Comparison of ENCODE assay signal across 23 cellular contexts in genomic region chr6:38164131-38164481, GRCh38.
"Had no signal": no experiment of that assay in that cellular context is flagged by ENCODE, and none has a peak within 500 bp of the region (broad histone marks: within the 10 kb centered on the region; RNA-seq: fewer than 3 reads in every experiment).

No MANE protein-coding gene starts in this region.

- H3K27ac ChIP-seq: adrenal gland, breast epithelium, coronary artery, esophagus squamous epithelium, gastroesophageal sphincter, left lung, pancreas, psoas muscle, testis, upper lobe of left lung had no signal

- H3K36me3 Mint-ChIP-seq: natural killer cell treated with Interleukin-12 subunit alpha and Interleukin-12 subunit beta and Interleukin-15 and Interleukin-18, amount 100 ng/mL, for 72 hours had no signal

- H3K9me3 ChIP-seq: adrenal gland, esophagus squamous epithelium, gastroesophageal sphincter, left lung, pancreas, psoas muscle, testis, upper lobe of left lung had no signal

- H3K27me3 Mint-ChIP-seq: activated CD4-positive, alpha-beta memory T cell treated with anti-CD3 and anti-CD28 coated beads, Interleukin-2, amount 10 ng/mL, durations not matched to agents 7 days and 5 days; natural killer cell treated with Interleukin-12 subunit alpha and Interleukin-12 subunit beta and Interleukin-15 and Interleukin-18, amount 100 ng/mL, for 72 hours; stimulated activated memory B cell treated with anti-CD40 and anti-IgM and Interleukin-4, amounts not matched to agents 10 μg/mL and 1 μg/mL and 100 μg/mL, for 72 hours had no signal

- H3K4me3 ChIP-seq: adrenal gland, breast epithelium, coronary artery, esophagus squamous epithelium, gastroesophageal sphincter, left lung, pancreas, psoas muscle, skin epidermis, testis, upper lobe of left lung had no signal

- H3K36me3 ChIP-seq: adrenal gland, breast epithelium, esophagus squamous epithelium, gastroesophageal sphincter, pancreas, upper lobe of left lung had no signal

- H3K4me1 Mint-ChIP-seq: activated CD4-positive, alpha-beta memory T cell treated with anti-CD3 and anti-CD28 coated beads, Interleukin-2, amount 10 ng/mL, durations not matched to agents 7 days and 5 days; stimulated activated memory B cell treated with anti-CD40 and anti-IgM and Interleukin-4, amounts not matched to agents 10 μg/mL and 1 μg/mL and 100 μg/mL, for 72 hours had no signal

- H3K9me3 Mint-ChIP-seq: activated CD4-positive, alpha-beta memory T cell treated with anti-CD3 and anti-CD28 coated beads, Interleukin-2, amount 10 ng/mL, durations not matched to agents 7 days and 5 days; activated T-cell treated with anti-CD3 and anti-CD28 coated beads, Interleukin-2, amount 50 U/mL, for 72 hours; natural killer cell treated with Interleukin-12 subunit alpha and Interleukin-12 subunit beta and Interleukin-15 and Interleukin-18, amount 100 ng/mL, for 72 hours had no signal

- ATAC-seq: activated T-cell treated with anti-CD3 and anti-CD28 coated beads, Interleukin-2, amount 50 U/mL, for 72 hours; gastroesophageal sphincter; left lung; natural killer cell treated with Interleukin-12 subunit alpha and Interleukin-12 subunit beta and Interleukin-15 and Interleukin-18, amount 100 ng/mL, for 72 hours; psoas muscle; SK-N-SH treated with all-trans-retinoic acid at 6 μM for 48 hours; stimulated activated memory B cell treated with anti-CD40 and anti-IgM and Interleukin-4, amounts not matched to agents 10 μg/mL and 1 μg/mL and 100 μg/mL, for 72 hours had no signal

- DNase-seq: activated CD4-positive, alpha-beta memory T cell treated with anti-CD3 and anti-CD28 coated beads, Interleukin-2, amount 10 ng/mL, durations not matched to agents 7 days and 5 days; activated CD4-positive, alpha-beta T cell treated with anti-CD3 and anti-CD28 coated beads for 48 hours; activated effector memory CD4-positive, alpha-beta T cell treated with Interleukin-2 at 50 U/mL for 16 hours; activated naive CD4-positive, alpha-beta T cell treated with anti-CD3 and anti-CD28 coated beads, Interleukin-2, amount 50 U/mL, for 16 hours; activated T-cell treated with anti-CD3 and anti-CD28 coated beads, Interleukin-2, amount 50 U/mL, for 72 hours; esophagus squamous epithelium; left lung; midbrain; pancreas; psoas muscle; right cardiac atrium; testis had no signal

- H3K27ac Mint-ChIP-seq: activated CD4-positive, alpha-beta memory T cell treated with anti-CD3 and anti-CD28 coated beads, Interleukin-2, amount 10 ng/mL, durations not matched to agents 7 days and 5 days; activated T-cell treated with anti-CD3 and anti-CD28 coated beads, Interleukin-2, amount 50 U/mL, for 72 hours; natural killer cell treated with Interleukin-12 subunit alpha and Interleukin-12 subunit beta and Interleukin-15 and Interleukin-18, amount 100 ng/mL, for 72 hours; stimulated activated memory B cell treated with anti-CD40 and anti-IgM and Interleukin-4, amounts not matched to agents 10 μg/mL and 1 μg/mL and 100 μg/mL, for 72 hours had no signal

- FAIRE-seq: astrocyte, keratinocyte, pancreas had no signal

- H3K27me3 ChIP-seq: adrenal gland, breast epithelium, esophagus squamous epithelium, gastroesophageal sphincter, left lung, pancreas, testis, upper lobe of left lung had no signal

- H3K4me1 ChIP-seq: adrenal gland, breast epithelium, esophagus squamous epithelium, gastroesophageal sphincter, left lung, psoas muscle, upper lobe of left lung had no signal

- H3K4me3 Mint-ChIP-seq: activated CD4-positive, alpha-beta memory T cell treated with anti-CD3 and anti-CD28 coated beads, Interleukin-2, amount 10 ng/mL, durations not matched to agents 7 days and 5 days; activated T-cell treated with anti-CD3 and anti-CD28 coated beads, Interleukin-2, amount 50 U/mL, for 72 hours; natural killer cell treated with Interleukin-12 subunit alpha and Interleukin-12 subunit beta and Interleukin-15 and Interleukin-18, amount 100 ng/mL, for 72 hours; stimulated activated memory B cell treated with anti-CD40 and anti-IgM and Interleukin-4, amounts not matched to agents 10 μg/mL and 1 μg/mL and 100 μg/mL, for 72 hours had no signal
